1 cellular context compared by ENCODE assay signal in the genomic region with DNA sequence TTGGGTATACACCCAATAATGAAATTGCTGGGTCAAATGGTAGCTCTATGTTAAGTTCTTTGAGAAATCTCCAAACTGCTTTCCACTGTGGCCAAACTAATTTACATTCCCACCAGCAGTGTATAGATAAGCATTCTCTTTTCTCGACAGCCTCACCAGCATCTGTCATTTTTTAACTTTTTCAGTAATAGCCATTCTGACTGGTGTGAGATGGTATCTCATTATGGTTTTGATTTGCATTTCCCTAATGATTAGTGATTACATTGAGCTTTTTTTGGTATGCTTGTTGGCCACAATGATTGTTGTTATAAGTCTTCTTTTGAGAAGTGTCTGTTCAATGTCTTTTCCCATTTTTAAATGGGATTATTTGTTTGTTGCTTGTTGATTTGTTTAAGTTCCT.
TF ChIP-seq lines count a peak whose summit lies in the region.

No MANE protein-coding gene starts in this region.

TF ChIP-seq in GM12878, 131 proteins besides CTCF, POLR2A, EP300 and RAD21 (continued from another document and continues in another):
- TF ChIP-seq, protein P1, sequence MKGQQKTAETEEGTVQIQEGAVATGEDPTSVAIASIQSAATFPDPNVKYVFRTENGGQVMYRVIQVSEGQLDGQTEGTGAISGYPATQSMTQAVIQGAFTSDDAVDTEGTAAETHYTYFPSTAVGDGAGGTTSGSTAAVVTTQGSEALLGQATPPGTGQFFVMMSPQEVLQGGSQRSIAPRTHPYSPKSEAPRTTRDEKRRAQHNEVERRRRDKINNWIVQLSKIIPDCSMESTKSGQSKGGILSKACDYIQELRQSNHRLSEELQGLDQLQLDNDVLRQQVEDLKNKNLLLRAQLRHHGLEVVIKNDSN (IDR thresholded peaks at IDR 0.05; ENCODE audit: borderline replicate concordance, extremely low read length, insufficient read depth, low read depth, low read length), result no peak
- TF ChIP-seq, protein P2, sequence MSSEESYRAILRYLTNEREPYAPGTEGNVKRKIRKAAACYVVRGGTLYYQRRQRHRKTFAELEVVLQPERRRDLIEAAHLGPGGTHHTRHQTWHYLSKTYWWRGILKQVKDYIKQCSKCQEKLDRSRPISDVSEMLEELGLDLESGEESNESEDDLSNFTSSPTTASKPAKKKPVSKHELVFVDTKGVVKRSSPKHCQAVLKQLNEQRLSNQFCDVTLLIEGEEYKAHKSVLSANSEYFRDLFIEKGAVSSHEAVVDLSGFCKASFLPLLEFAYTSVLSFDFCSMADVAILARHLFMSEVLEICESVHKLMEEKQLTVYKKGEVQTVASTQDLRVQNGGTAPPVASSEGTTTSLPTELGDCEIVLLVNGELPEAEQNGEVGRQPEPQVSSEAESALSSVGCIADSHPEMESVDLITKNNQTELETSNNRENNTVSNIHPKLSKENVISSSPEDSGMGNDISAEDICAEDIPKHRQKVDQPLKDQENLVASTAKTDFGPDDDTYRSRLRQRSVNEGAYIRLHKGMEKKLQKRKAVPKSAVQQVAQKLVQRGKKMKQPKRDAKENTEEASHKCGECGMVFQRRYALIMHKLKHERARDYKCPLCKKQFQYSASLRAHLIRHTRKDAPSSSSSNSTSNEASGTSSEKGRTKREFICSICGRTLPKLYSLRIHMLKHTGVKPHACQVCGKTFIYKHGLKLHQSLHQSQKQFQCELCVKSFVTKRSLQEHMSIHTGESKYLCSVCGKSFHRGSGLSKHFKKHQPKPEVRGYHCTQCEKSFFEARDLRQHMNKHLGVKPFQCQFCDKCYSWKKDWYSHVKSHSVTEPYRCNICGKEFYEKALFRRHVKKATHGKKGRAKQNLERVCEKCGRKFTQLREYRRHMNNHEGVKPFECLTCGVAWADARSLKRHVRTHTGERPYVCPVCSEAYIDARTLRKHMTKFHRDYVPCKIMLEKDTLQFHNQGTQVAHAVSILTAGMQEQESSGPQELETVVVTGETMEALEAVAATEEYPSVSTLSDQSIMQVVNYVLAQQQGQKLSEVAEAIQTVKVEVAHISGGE (CRISPR knock-in tag; IDR thresholded peaks at IDR 0.05), result no peak
- TF ChIP-seq ASH2L (IDR thresholded peaks at IDR 0.05; ENCODE audit: borderline replicate concordance, low read depth) (no peak), CREM (IDR thresholded peaks at IDR 0.05; ENCODE audit: low read depth) (no peak), YBX1 (IDR thresholded peaks at IDR 0.05) (no peak), RAD51 (IDR thresholded peaks at IDR 0.05) (no peak; the same call in 1 of the 2 replicates), ZNF274 (IDR thresholded peaks at IDR 0.05; ENCODE audit: insufficient read depth, insufficient read length) (no peak), CBX3 (IDR thresholded peaks at IDR 0.05; ENCODE audit: borderline replicate concordance, low read depth) (no peak), ZNF207 (IDR thresholded peaks at IDR 0.05; ENCODE audit: borderline replicate concordance) (no peak), CHD4 (IDR thresholded peaks at IDR 0.05) (no peak), SMAD1 (IDR thresholded peaks at IDR 0.05; ENCODE audit: low read depth, partially characterized antibody) (peak; percentile 82), NFXL1 (IDR thresholded peaks at IDR 0.05; ENCODE audit: borderline replicate concordance) (no peak), ETV6 (conservative IDR thresholded peaks at IDR 0.05 in 1 of 2, IDR thresholded peaks at IDR 0.05 in 1 of 2; ENCODE audit: borderline replicate concordance in 1 of 2, low read depth in 1 of 2) (no peak), ZNF384 (IDR thresholded peaks at IDR 0.05; ENCODE audit: borderline replicate concordance, low read depth, low read length) (no peak), ZSCAN29 (IDR thresholded peaks at IDR 0.05) (no peak), FOXM1 (IDR thresholded peaks at IDR 0.05; ENCODE audit: low read depth, low read length) (no peak), BACH1 (IDR thresholded peaks at IDR 0.05; ENCODE audit: borderline replicate concordance) (no peak; the same call in 1 of the 2 replicates), RB1 (IDR thresholded peaks at IDR 0.05; ENCODE audit: borderline replicate concordance) (no peak)
- TF ChIP-seq, protein P3, sequence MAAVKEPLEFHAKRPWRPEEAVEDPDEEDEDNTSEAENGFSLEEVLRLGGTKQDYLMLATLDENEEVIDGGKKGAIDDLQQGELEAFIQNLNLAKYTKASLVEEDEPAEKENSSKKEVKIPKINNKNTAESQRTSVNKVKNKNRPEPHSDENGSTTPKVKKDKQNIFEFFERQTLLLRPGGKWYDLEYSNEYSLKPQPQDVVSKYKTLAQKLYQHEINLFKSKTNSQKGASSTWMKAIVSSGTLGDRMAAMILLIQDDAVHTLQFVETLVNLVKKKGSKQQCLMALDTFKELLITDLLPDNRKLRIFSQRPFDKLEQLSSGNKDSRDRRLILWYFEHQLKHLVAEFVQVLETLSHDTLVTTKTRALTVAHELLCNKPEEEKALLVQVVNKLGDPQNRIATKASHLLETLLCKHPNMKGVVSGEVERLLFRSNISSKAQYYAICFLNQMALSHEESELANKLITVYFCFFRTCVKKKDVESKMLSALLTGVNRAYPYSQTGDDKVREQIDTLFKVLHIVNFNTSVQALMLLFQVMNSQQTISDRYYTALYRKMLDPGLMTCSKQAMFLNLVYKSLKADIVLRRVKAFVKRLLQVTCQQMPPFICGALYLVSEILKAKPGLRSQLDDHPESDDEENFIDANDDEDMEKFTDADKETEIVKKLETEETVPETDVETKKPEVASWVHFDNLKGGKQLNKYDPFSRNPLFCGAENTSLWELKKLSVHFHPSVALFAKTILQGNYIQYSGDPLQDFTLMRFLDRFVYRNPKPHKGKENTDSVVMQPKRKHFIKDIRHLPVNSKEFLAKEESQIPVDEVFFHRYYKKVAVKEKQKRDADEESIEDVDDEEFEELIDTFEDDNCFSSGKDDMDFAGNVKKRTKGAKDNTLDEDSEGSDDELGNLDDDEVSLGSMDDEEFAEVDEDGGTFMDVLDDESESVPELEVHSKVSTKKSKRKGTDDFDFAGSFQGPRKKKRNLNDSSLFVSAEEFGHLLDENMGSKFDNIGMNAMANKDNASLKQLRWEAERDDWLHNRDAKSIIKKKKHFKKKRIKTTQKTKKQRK (IDR thresholded peaks at IDR 0.05; ENCODE audit: low read depth, low read length), result no peak
- TF ChIP-seq, protein P4, sequence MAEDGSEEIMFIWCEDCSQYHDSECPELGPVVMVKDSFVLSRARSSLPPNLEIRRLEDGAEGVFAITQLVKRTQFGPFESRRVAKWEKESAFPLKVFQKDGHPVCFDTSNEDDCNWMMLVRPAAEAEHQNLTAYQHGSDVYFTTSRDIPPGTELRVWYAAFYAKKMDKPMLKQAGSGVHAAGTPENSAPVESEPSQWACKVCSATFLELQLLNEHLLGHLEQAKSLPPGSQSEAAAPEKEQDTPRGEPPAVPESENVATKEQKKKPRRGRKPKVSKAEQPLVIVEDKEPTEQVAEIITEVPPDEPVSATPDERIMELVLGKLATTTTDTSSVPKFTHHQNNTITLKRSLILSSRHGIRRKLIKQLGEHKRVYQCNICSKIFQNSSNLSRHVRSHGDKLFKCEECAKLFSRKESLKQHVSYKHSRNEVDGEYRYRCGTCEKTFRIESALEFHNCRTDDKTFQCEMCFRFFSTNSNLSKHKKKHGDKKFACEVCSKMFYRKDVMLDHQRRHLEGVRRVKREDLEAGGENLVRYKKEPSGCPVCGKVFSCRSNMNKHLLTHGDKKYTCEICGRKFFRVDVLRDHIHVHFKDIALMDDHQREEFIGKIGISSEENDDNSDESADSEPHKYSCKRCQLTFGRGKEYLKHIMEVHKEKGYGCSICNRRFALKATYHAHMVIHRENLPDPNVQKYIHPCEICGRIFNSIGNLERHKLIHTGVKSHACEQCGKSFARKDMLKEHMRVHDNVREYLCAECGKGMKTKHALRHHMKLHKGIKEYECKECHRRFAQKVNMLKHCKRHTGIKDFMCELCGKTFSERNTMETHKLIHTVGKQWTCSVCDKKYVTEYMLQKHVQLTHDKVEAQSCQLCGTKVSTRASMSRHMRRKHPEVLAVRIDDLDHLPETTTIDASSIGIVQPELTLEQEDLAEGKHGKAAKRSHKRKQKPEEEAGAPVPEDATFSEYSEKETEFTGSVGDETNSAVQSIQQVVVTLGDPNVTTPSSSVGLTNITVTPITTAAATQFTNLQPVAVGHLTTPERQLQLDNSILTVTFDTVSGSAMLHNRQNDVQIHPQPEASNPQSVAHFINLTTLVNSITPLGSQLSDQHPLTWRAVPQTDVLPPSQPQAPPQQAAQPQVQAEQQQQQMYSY (CRISPR knock-in tag; IDR thresholded peaks at IDR 0.05), result no peak
- TF ChIP-seq, protein P5, sequence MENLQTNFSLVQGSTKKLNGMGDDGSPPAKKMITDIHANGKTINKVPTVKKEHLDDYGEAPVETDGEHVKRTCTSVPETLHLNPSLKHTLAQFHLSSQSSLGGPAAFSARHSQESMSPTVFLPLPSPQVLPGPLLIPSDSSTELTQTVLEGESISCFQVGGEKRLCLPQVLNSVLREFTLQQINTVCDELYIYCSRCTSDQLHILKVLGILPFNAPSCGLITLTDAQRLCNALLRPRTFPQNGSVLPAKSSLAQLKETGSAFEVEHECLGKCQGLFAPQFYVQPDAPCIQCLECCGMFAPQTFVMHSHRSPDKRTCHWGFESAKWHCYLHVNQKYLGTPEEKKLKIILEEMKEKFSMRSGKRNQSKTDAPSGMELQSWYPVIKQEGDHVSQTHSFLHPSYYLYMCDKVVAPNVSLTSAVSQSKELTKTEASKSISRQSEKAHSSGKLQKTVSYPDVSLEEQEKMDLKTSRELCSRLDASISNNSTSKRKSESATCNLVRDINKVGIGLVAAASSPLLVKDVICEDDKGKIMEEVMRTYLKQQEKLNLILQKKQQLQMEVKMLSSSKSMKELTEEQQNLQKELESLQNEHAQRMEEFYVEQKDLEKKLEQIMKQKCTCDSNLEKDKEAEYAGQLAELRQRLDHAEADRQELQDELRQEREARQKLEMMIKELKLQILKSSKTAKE (IDR thresholded peaks at IDR 0.05; ENCODE audit: low read depth, poor library complexity, severe bottlenecking), result peak; percentile 66
- TF ChIP-seq, protein P6, sequence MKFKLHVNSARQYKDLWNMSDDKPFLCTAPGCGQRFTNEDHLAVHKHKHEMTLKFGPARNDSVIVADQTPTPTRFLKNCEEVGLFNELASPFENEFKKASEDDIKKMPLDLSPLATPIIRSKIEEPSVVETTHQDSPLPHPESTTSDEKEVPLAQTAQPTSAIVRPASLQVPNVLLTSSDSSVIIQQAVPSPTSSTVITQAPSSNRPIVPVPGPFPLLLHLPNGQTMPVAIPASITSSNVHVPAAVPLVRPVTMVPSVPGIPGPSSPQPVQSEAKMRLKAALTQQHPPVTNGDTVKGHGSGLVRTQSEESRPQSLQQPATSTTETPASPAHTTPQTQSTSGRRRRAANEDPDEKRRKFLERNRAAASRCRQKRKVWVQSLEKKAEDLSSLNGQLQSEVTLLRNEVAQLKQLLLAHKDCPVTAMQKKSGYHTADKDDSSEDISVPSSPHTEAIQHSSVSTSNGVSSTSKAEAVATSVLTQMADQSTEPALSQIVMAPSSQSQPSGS (IDR thresholded peaks at IDR 0.05; ENCODE audit: low read length), result no peak
- TF ChIP-seq, protein P7, sequence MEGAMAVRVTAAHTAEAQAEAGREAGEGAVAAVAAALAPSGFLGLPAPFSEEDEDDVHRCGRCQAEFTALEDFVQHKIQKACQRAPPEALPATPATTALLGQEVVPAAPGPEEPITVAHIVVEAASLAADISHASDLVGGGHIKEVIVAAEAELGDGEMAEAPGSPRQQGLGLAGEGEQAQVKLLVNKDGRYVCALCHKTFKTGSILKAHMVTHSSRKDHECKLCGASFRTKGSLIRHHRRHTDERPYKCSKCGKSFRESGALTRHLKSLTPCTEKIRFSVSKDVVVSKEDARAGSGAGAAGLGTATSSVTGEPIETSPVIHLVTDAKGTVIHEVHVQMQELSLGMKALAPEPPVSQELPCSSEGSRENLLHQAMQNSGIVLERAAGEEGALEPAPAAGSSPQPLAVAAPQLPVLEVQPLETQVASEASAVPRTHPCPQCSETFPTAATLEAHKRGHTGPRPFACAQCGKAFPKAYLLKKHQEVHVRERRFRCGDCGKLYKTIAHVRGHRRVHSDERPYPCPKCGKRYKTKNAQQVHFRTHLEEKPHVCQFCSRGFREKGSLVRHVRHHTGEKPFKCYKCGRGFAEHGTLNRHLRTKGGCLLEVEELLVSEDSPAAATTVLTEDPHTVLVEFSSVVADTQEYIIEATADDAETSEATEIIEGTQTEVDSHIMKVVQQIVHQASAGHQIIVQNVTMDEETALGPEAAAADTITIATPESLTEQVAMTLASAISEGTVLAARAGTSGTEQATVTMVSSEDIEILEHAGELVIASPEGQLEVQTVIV (IDR thresholded peaks at IDR 0.05; ENCODE audit: borderline replicate concordance, partially characterized antibody), result no peak
- TF ChIP-seq, protein P8, sequence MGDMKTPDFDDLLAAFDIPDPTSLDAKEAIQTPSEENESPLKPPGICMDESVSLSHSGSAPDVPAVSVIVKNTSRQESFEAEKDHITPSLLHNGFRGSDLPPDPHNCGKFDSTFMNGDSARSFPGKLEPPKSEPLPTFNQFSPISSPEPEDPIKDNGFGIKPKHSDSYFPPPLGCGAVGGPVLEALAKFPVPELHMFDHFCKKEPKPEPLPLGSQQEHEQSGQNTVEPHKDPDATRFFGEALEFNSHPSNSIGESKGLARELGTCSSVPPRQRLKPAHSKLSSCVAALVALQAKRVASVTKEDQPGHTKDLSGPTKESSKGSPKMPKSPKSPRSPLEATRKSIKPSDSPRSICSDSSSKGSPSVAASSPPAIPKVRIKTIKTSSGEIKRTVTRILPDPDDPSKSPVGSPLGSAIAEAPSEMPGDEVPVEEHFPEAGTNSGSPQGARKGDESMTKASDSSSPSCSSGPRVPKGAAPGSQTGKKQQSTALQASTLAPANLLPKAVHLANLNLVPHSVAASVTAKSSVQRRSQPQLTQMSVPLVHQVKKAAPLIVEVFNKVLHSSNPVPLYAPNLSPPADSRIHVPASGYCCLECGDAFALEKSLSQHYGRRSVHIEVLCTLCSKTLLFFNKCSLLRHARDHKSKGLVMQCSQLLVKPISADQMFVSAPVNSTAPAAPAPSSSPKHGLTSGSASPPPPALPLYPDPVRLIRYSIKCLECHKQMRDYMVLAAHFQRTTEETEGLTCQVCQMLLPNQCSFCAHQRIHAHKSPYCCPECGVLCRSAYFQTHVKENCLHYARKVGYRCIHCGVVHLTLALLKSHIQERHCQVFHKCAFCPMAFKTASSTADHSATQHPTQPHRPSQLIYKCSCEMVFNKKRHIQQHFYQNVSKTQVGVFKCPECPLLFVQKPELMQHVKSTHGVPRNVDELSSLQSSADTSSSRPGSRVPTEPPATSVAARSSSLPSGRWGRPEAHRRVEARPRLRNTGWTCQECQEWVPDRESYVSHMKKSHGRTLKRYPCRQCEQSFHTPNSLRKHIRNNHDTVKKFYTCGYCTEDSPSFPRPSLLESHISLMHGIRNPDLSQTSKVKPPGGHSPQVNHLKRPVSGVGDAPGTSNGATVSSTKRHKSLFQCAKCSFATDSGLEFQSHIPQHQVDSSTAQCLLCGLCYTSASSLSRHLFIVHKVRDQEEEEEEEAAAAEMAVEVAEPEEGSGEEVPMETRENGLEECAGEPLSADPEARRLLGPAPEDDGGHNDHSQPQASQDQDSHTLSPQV (IDR thresholded peaks at IDR 0.05), result no peak
- TF ChIP-seq, protein P9, sequence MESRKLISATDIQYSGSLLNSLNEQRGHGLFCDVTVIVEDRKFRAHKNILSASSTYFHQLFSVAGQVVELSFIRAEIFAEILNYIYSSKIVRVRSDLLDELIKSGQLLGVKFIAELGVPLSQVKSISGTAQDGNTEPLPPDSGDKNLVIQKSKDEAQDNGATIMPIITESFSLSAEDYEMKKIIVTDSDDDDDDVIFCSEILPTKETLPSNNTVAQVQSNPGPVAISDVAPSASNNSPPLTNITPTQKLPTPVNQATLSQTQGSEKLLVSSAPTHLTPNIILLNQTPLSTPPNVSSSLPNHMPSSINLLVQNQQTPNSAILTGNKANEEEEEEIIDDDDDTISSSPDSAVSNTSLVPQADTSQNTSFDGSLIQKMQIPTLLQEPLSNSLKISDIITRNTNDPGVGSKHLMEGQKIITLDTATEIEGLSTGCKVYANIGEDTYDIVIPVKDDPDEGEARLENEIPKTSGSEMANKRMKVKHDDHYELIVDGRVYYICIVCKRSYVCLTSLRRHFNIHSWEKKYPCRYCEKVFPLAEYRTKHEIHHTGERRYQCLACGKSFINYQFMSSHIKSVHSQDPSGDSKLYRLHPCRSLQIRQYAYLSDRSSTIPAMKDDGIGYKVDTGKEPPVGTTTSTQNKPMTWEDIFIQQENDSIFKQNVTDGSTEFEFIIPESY (IDR thresholded peaks at IDR 0.05), result no peak
